11 cellular contexts compared by ENCODE assay signal in genomic region chr1:31216016-31216415, GRCh38. TPM values are rescaled to one million over a fixed set of nuclear protein-coding genes. Genes with fewer than 3 reads are reported as not detected.
DNase-seq lines count a peak whose midpoint lies in the region; ATAC-seq, FAIRE-seq and TF ChIP-seq lines count a peak whose summit lies in the region.
"Had no signal": no experiment of that assay in that cellular context is flagged by ENCODE, and none has a peak within 500 bp of the region (broad histone marks: within the 10 kb centered on the region; RNA-seq: fewer than 3 reads in every experiment).

No MANE protein-coding gene starts in this region.

- FAIRE-seq in bronchial epithelial cell (lab: Jason Lieb, UNC) (no peak), GM12892 (lab: Jason Lieb, UNC) (no peak)

- no peak for ATAC-seq in GM21619 (IDR thresholded peaks at IDR 0.05; ENCODE audit: unreplicated experiment)

- H3K36me3 ChIP-seq in bronchial epithelial cell (ENCODE audit: control insufficient read depth, insufficient read depth, low read length), result no peaks in the 10 kb centered on the region

- TF ChIP-seq POLR2A in GM12892 (IDR thresholded peaks at IDR 0.05; ENCODE audit: low read depth, low read length), result no peak

- TF ChIP-seq CTCF in 22Rv1 (IDR thresholded peaks at IDR 0.05) (no peak), bronchial epithelial cell (IDR thresholded peaks at IDR 0.05; ENCODE audit: insufficient read depth, low read length, severe bottlenecking) (no peak)

- peak; percentile 53 for DNase-seq in NCI-H2081 treated with DMSO at 0.1 percent for 48 hours (lab: John Stamatoyannopoulos, UW)
- peak; percentile 56 for DNase-seq in bronchial epithelial cell (ENCODE audit: low read depth)
- DNase-seq in left kidney (ENCODE audit: low read depth, low spot score), result peak; percentile 80
- DNase-seq in NK-92 (lab: John Stamatoyannopoulos, UW; ENCODE audit: unreplicated experiment), result no peak
- no peak for DNase-seq in activated CD8-positive, alpha-beta memory T cell treated with anti-CD3 and anti-CD28 coated beads, Interleukin-2, amount 50 U/mL, for 4 hours
- no peak for DNase-seq in GM12892 (ENCODE audit: insufficient read length)
- DNase-seq: activated effector memory CD4-positive, alpha-beta T cell treated with Interleukin-2 at 50 U/mL for 16 hours; PC-9; trophoblast cell had no signal

- H3K4me3 ChIP-seq in bronchial epithelial cell (ENCODE audit: low read depth, low read length), result no peak overlapping the region
- H3K4me3 ChIP-seq: PC-9 had no signal

- H3K27me3 ChIP-seq in bronchial epithelial cell (ENCODE audit: control insufficient read depth, insufficient read depth, low read length), result no peaks in the 10 kb centered on the region

- peak overlapping the region; percentile 54 for H3K27ac ChIP-seq in 22Rv1
- H3K27ac ChIP-seq: PC-9 had no signal

RNA-seq across cellular contexts. Expression of gene NKAIN1, which starts 23.7 kb away (rescaled TPM):
- under 0.01 TPM in 1 of 2 replicates, not detected in the other for total RNA-seq in bronchial epithelial cell
- polyA plus RNA-seq in GM12892 (2012; ENCODE audit: missing spikeins), result not detected

Comparison
In these comparisons a context has a peak if more than half of its experiments do, and no peak if none do; other contexts are left out.
1. DNase-seq: peak in NCI-H2081 treated with DMSO at 0.1 percent for 48 hours (single experiment), bronchial epithelial cell (single experiment) and left kidney (single experiment); none in NK-92 (single experiment), activated CD8-positive, alpha-beta memory T cell treated with anti-CD3 and anti-CD28 coated beads, Interleukin-2, amount 50 U/mL, for 4 hours (single experiment) and GM12892 (single experiment).